ENCODE assay signal across 26 cellular contexts in genomic region chr4:87251104-87251503, GRCh38. TPM values are rescaled to one million over a fixed set of nuclear protein-coding genes. Genes with fewer than 3 reads are reported as not detected.
DNase-seq lines count a peak whose midpoint lies in the region; ATAC-seq, FAIRE-seq and TF ChIP-seq lines count a peak whose summit lies in the region.
"Had no signal": no experiment of that assay in that cellular context is flagged by ENCODE, and none has a peak within 500 bp of the region (broad histone marks: within the 10 kb centered on the region; RNA-seq: fewer than 3 reads in every experiment).

No MANE protein-coding gene starts in this region.

- dilution Hi-C loops in endothelial cell of umbilical vein (cut with MboI; ENCODE audit: extremely low pct_ligation_motif_present, low sequenced_read_pairs) = no loop called here

- H3K27ac ChIP-seq in endothelial cell of umbilical vein (ENCODE audit: insufficient read depth, low read depth, low read length) (no peak overlapping the region), thyroid gland (peak overlapping the region in 2 of 3 donors; percentile 4 to 15)
- H3K27ac ChIP-seq: colonic mucosa, Peyer's patch had no signal

- CTCF ChIA-PET in endothelial cell of umbilical vein (lab: Charles Lee) = interaction anchor here (0.6 kb wide), 1 partner anchor 752 kb away, joined by 3 read pairs; no protein-coding TSS in a partner anchor

- H3K4me2 ChIP-seq in endothelial cell of umbilical vein (ENCODE audit: insufficient read depth, low read length) = no peak overlapping the region

- no peaks in the 10 kb centered on the region for H3K4me1 ChIP-seq in endothelial cell of umbilical vein (ENCODE audit: control insufficient read depth, extremely low read depth, insufficient read depth, low read length)
- peaks cover 7% of the 10 kb centered on the region for H3K4me1 ChIP-seq in mucosa of descending colon (ENCODE audit: low read depth)
- peaks cover 0 to 6% of the 10 kb centered on the region in 2 donors for H3K4me1 ChIP-seq in thyroid gland
- H3K4me1 ChIP-seq: colonic mucosa, Peyer's patch had no signal

- H3K79me2 ChIP-seq in endothelial cell of umbilical vein (ENCODE audit: control insufficient read depth, insufficient read depth, low read length) = no peaks in the 10 kb centered on the region

- POLR2A ChIA-PET in endothelial cell of umbilical vein (lab: Charles Lee) = no interaction called here

- no peak overlapping the region for H3K9ac ChIP-seq in endothelial cell of umbilical vein (replicated peaks; ENCODE audit: extremely low read depth, insufficient read depth, low read length)

- H3K27me3 ChIP-seq in endothelial cell of umbilical vein (ENCODE audit: control insufficient read depth in 2 of 2, insufficient read depth in 2 of 2, low read length in 2 of 2) = peaks cover 0 to 2% of the 10 kb centered on the region in 2 experiments
- H3K27me3 ChIP-seq in thyroid gland = no peaks in the 10 kb centered on the region
- H3K27me3 ChIP-seq: colonic mucosa, Peyer's patch had no signal

- peak; percentile 63 to 65 for ATAC-seq in left cardiac atrium
- no peak for ATAC-seq in Right ventricle myocardium inferior
- peak; percentile 36 for ATAC-seq in mucosa of descending colon
- ATAC-seq: naive thymus-derived CD4-positive, alpha-beta T cell had no signal

- H3K9me3 ChIP-seq in endothelial cell of umbilical vein (replicated peaks; ENCODE audit: control insufficient read depth, insufficient read depth, low read length) = no peaks in the 10 kb centered on the region
- peaks cover 6% of the 10 kb centered on the region for H3K9me3 ChIP-seq in mucosa of descending colon
- no peaks in the 10 kb centered on the region for H3K9me3 ChIP-seq in thyroid gland
- H3K9me3 ChIP-seq: colonic mucosa, Peyer's patch had no signal

- intact Hi-C loops in left cardiac atrium (cut with DNase I) = loop anchor here in 1 of 2 donors (10.0 kb wide), 1 partner anchor 466 kb away; no protein-coding TSS in a partner anchor
- intact Hi-C loops in Right ventricle myocardium inferior (cut with DNase I) = no loop called here
- intact Hi-C loops in endothelial cell of umbilical vein (cut with micrococcal nuclease) = no loop called here
- intact Hi-C loops in mucosa of descending colon (cut with DNase I, micrococcal nuclease) = no loop called here
- intact Hi-C loops in thyroid gland (cut with DNase I) = no loop called here

- DNase-seq in left cardiac atrium (peak; percentile 58), Right ventricle myocardium inferior (ENCODE audit: missing footprints) (no peak), endothelial cell of umbilical vein (ENCODE audit: low read depth, low spot score) (peak; percentile 42), mucosa of descending colon (peak in 1 of 3 donors; percentile 33), thyroid gland (peak; percentile 88 to 95), Kasumi-1 (lab: John Stamatoyannopoulos, UW) (no peak), DMS 273 (lab: John Stamatoyannopoulos, UW; ENCODE audit: unreplicated experiment) (no peak)
- no peak for DNase-seq in activated CD8-positive, alpha-beta memory T cell treated with anti-CD3 and anti-CD28 coated beads, Interleukin-2, amount 50 U/mL, for 4 hours
- DNase-seq: ACHN; activated CD4-positive, alpha-beta T cell treated with anti-CD3 and anti-CD28 coated beads for 4 hours; activated CD8-positive, alpha-beta memory T cell treated with anti-CD3 and anti-CD28 coated beads, Interleukin-2, amount 50 U/mL, for 48 hours; activated gamma-delta T cell treated with Interleukin-2 at 50 U/mL for 16 hours; CD4-positive, alpha-beta memory T cell; colonic mucosa; DMS79 treated with DMSO at 0.1 percent for 48 hours; foreskin fibroblast; HFFc6; Karpas-422; naive thymus-derived CD4-positive, alpha-beta T cell; NCI-H1092 treated with DMSO at 0.1 percent for 48 hours; NCI-H2107; Peyer's patch; stimulated activated CD4-positive, alpha-beta T cell treated with anti-CD3 and anti-CD28 coated beads, Interleukin-15, amount 100 ng/mL, for 24 hours; stimulated activated naive CD4-positive, alpha-beta T cell had no signal

- no peak for FAIRE-seq in endothelial cell of umbilical vein (lab: Jason Lieb, UNC)
- FAIRE-seq: TTC549 had no signal

- H3K4me3 ChIP-seq in endothelial cell of umbilical vein (replicated peaks in 1 of 3; ENCODE audit: insufficient read depth in 1 of 3, low read depth in 1 of 3, low read length in 3 of 3) (no peak overlapping the region), mucosa of descending colon (no peak overlapping the region), thyroid gland (replicated peaks in 1 of 3) (no peak overlapping the region)
- H3K4me3 ChIP-seq: colonic mucosa, lung, Peyer's patch had no signal

- WGBS in thyroid gland, 2 donors = 12 to 23% methylated on average over 6 of the region's 6 CpGs

- no peaks in the 10 kb centered on the region for H3K9me1 ChIP-seq in endothelial cell of umbilical vein (replicated peaks; ENCODE audit: control insufficient read depth, extremely low read depth, insufficient read depth, low read length)

- TF ChIP-seq POLR2A in endothelial cell of umbilical vein (IDR thresholded peaks at IDR 0.05; ENCODE audit: low read depth, low read length) (no peak), thyroid gland (IDR thresholded peaks at IDR 0.05) (no peak)

- no peak overlapping the region for H2AFZ ChIP-seq in endothelial cell of umbilical vein (ENCODE audit: low read depth, low read length)

- H3K36me3 ChIP-seq in endothelial cell of umbilical vein (ENCODE audit: control insufficient read depth in 2 of 2, extremely low read depth in 1 of 2, insufficient read depth in 2 of 2, low read length in 2 of 2) (no peaks in the 10 kb centered on the region), mucosa of descending colon (ENCODE audit: low read depth) (no peaks in the 10 kb centered on the region), thyroid gland (no peaks in the 10 kb centered on the region)
- H3K36me3 ChIP-seq: colonic mucosa, Peyer's patch had no signal

- no peaks in the 10 kb centered on the region for H4K20me1 ChIP-seq in endothelial cell of umbilical vein (replicated peaks; ENCODE audit: control insufficient read depth, extremely low read depth, insufficient read depth, low read length)

- TF ChIP-seq CTCF in endothelial cell of umbilical vein (IDR thresholded peaks at IDR 0.05; ENCODE audit: extremely low read depth in 1 of 2, insufficient read depth in 1 of 2, low read depth in 1 of 2, low read length in 2 of 2) (no peak), mucosa of descending colon (IDR thresholded peaks at IDR 0.05) (no peak), thyroid gland (IDR thresholded peaks at IDR 0.05) (no peak)

- BruUV-seq in endothelial cell of umbilical vein (replicated peaks; lab: Mats Ljungman, UMichigan) = no TSS peak

TF ChIP-seq in endothelial cell of umbilical vein, 7 proteins besides CTCF, POLR2A, EP300 and RAD21:
- TF ChIP-seq MYC (IDR thresholded peaks at IDR 0.05; ENCODE audit: low read depth, low read length) = no peak
- no peak for TF ChIP-seq MAX (IDR thresholded peaks at IDR 0.05; ENCODE audit: insufficient read depth, insufficient read length)
- TF ChIP-seq FOS (IDR thresholded peaks at IDR 0.05; ENCODE audit: borderline replicate concordance, insufficient read depth, low read length) = no peak
- no peak for TF ChIP-seq JUN (IDR thresholded peaks at IDR 0.05; ENCODE audit: borderline replicate concordance, insufficient read depth, insufficient read length, low read depth)
- TF ChIP-seq GATA2 (IDR thresholded peaks at IDR 0.05; ENCODE audit: insufficient read depth, insufficient read length, low read depth, low read length) = no peak
- TF ChIP-seq POLR2AphosphoS5 (IDR thresholded peaks at IDR 0.05; ENCODE audit: insufficient read depth, low read depth, low read length) = no peak
- TF ChIP-seq EZH2 (IDR thresholded peaks at IDR 0.05; ENCODE audit: borderline replicate concordance, low read depth, low read length, severe bottlenecking) = no peak

RNA-seq across cellular contexts. Expression of gene KLHL8, which starts 30.7 kb away (rescaled TPM):
- total RNA-seq in left cardiac atrium (10 to 100 TPM; 10.6 to 11.8 TPM), Right ventricle myocardium inferior (12.0 TPM), endothelial cell of umbilical vein (9.0 and 9.6 TPM in 2 replicates), mucosa of descending colon (10 to 100 TPM; 16.4 to 23.0 (median 22.5) TPM), thyroid gland (10 to 100 TPM; 24.1 to 32.8 (median 27.9) TPM)
- 1.3 and 1.7 TPM in 2 replicates for polyA plus RNA-seq in endothelial cell of umbilical vein
- polyA plus RNA-seq in endothelial cell of umbilical vein (2011; cell fraction: cytosol; rRNA removed) = 2.3 and 2.6 TPM in 2 replicates
- 2.0 and 3.0 TPM in 2 replicates for polyA plus RNA-seq in endothelial cell of umbilical vein (2011; cell fraction: nucleus; rRNA removed)
- 5.9 and 9.7 TPM in 2 replicates for polyA plus RNA-seq in endothelial cell of umbilical vein (2012)
- polyA minus RNA-seq in endothelial cell of umbilical vein = 11.1 and 14.6 TPM in 2 replicates
- 6.1 TPM for polyA minus RNA-seq in endothelial cell of umbilical vein (2011; cell fraction: cytosol; rRNA and poly(A)+ RNA removed)
- 7.1 and 7.4 TPM in 2 replicates for polyA minus RNA-seq in endothelial cell of umbilical vein (2011; cell fraction: nucleus; rRNA and poly(A)+ RNA removed)

Comparison
In these comparisons a context has a peak if more than half of its experiments do, and no peak if none do; other contexts are left out.
1. DNase-seq: peak in left cardiac atrium (single experiment), endothelial cell of umbilical vein (single experiment) and thyroid gland (2 of 2); none in Right ventricle myocardium inferior (single experiment), activated CD8-positive, alpha-beta memory T cell treated with anti-CD3 and anti-CD28 coated beads, Interleukin-2, amount 50 U/mL, for 4 hours (single experiment), Kasumi-1 (0 of 2) and DMS 273 (single experiment).